8 cellular contexts compared by ENCODE assay signal in the genomic region with DNA sequence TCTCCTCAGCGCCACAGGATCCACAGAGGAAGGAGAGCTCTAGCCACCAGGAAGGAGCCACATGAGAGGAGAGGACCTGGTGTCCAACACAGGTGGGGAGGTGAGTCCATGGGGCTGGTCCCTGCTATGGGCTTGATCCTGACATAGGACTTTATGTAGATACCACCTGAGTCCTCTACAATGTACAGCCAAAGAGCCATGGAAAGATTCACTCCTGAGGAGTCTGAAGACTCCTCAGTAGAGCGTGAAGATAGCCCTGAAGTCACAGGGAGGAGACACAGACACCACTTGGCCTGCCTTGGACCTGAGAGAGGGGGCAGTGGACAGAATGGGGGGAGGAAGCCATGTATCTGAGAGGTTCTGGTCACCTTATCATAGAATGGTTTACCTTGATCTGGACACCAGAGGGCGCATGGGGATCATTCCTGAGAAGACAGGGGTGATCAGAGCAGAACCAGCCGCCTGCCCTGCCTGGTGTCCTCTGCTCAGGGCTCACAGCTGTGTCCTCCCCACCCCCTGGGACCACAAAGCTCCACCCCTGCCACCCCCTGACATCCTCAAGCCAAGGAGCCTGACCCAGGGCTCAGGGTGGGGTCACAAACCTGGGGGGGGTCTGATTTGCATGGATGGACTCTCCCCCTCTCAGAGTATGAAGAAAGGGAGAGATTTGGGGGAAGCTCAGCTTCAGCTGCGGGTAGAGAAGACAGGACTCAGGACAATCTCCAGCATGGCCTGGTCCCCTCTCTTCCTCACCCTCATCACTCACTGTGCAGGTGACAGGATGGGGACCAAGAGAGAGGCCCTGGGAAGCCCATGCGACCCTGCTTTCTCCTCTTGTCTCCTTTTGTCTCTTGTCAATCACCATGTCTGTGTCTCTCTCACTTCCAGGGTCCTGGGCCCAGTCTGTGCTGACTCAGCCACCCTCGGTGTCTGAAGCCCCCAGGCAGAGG.
DNase-seq lines count a peak whose midpoint lies in the region; ATAC-seq and TF ChIP-seq lines count a peak whose summit lies in the region.

No MANE protein-coding gene starts in this region.

- intact Hi-C loops in CD4-positive, alpha-beta memory T cell (cut with micrococcal nuclease): loop anchor here (5.0 kb wide), 1 partner anchor 224 kb away; no protein-coding TSS in a partner anchor
- intact Hi-C loops in testis (cut with DNase I; ENCODE audit: low total_unique reads): no loop called here

- H3K9me3 ChIP-seq in CD4-positive, alpha-beta memory T cell (ENCODE audit: control insufficient read depth in 1 of 2, low read length in 2 of 2): no peaks in the 10 kb centered on the region
- H3K9me3 ChIP-seq in HEK293 (ENCODE audit: control insufficient read depth, insufficient read depth, low read depth, low read length): no peaks in the 10 kb centered on the region
- no peaks in the 10 kb centered on the region for H3K9me3 ChIP-seq in testis

- no peak overlapping the region for H3K4me3 Mint-ChIP-seq in CD4-positive, alpha-beta memory T cell
- H3K4me3 Mint-ChIP-seq in natural killer cell treated with Interleukin-12 subunit alpha and Interleukin-12 subunit beta and Interleukin-15 and Interleukin-18, amount 100 ng/mL, for 72 hours: no peak overlapping the region

- peaks cover 0 to 12% of the 10 kb centered on the region in 2 donors for H3K27me3 Mint-ChIP-seq in CD4-positive, alpha-beta memory T cell
- H3K27me3 Mint-ChIP-seq in natural killer cell treated with Interleukin-12 subunit alpha and Interleukin-12 subunit beta and Interleukin-15 and Interleukin-18, amount 100 ng/mL, for 72 hours: peaks cover 25 to 35% of the 10 kb centered on the region in 2 donors

- ATAC-seq in natural killer cell treated with Interleukin-12 subunit alpha and Interleukin-12 subunit beta and Interleukin-15 and Interleukin-18, amount 100 ng/mL, for 72 hours: peak; percentile 64 to 79
- no peak for ATAC-seq in GM18873 (IDR thresholded peaks at IDR 0.05; ENCODE audit: low FRiP score, unreplicated experiment)

- no peaks in the 10 kb centered on the region for H3K36me3 ChIP-seq in CD4-positive, alpha-beta memory T cell (ENCODE audit: insufficient read depth, low read length)
- H3K36me3 ChIP-seq in HEK293 (ENCODE audit: control insufficient read depth in 2 of 2, insufficient read depth in 1 of 2, low read length in 2 of 2) (no peaks in the 10 kb centered on the region), testis (ENCODE audit: low read depth, missing control alignments) (no peaks in the 10 kb centered on the region)

- POLR2A ChIA-PET in CD4-positive, alpha-beta memory T cell (lab: Charles Lee; ENCODE audit: partially characterized antibody): interaction anchor here (0.6 kb wide), 1 partner anchor 48 kb away, joined by 3 read pairs; no protein-coding TSS in a partner anchor
- POLR2A ChIA-PET in HEK293 (lab: Yijun Ruan, JAX): no interaction called here

- WGBS in testis, 2 donors: 69 to 71% methylated on average over 7 of the region's 7 CpGs

- no peak overlapping the region for H3K27ac ChIP-seq in CD4-positive, alpha-beta memory T cell (ENCODE audit: low read depth, low read length)
- H3K27ac ChIP-seq in HEK293 (ENCODE audit: extremely low read depth, low read depth, low read length) (no peak overlapping the region), testis (no peak overlapping the region)

- TF ChIP-seq CTCF in HEK293 (tag by site-specific recombination; IDR thresholded peaks at IDR 0.05): 0 out of 2 replicates have a peak, but pooled peaks have one; percentile 34
- TF ChIP-seq CTCF in testis (IDR thresholded peaks at IDR 0.05): peak; percentile 42 to 65 (median 59)

- TF ChIP-seq POLR2A in erythroblast (IDR thresholded peaks at IDR 0.05; ENCODE audit: low read length) (no peak), testis (IDR thresholded peaks at IDR 0.05) (no peak)

- no peak overlapping the region for H3K27ac Mint-ChIP-seq in CD4-positive, alpha-beta memory T cell
- no peak overlapping the region for H3K27ac Mint-ChIP-seq in natural killer cell treated with Interleukin-12 subunit alpha and Interleukin-12 subunit beta and Interleukin-15 and Interleukin-18, amount 100 ng/mL, for 72 hours

- H3K36me3 Mint-ChIP-seq in CD4-positive, alpha-beta memory T cell: no peaks in the 10 kb centered on the region
- no peaks in the 10 kb centered on the region for H3K36me3 Mint-ChIP-seq in natural killer cell treated with Interleukin-12 subunit alpha and Interleukin-12 subunit beta and Interleukin-15 and Interleukin-18, amount 100 ng/mL, for 72 hours

- CTCF ChIA-PET in CD4-positive, alpha-beta memory T cell (lab: Charles Lee; ENCODE audit: partially characterized antibody): interaction anchor here (0.7 to 3.6 kb wide), 5 partner anchors 9 to 145 kb away, joined by 3 to 19 read pairs (median 4); no protein-coding TSS in a partner anchor
- CTCF ChIA-PET in HEK293 (lab: Yijun Ruan, JAX): interaction anchor here (0.5 to 4.6 kb wide), 38 partner anchors 8 to 594 kb away, joined by 3 to 42 read pairs (median 4); no protein-coding TSS in a partner anchor

- H3K27me3 ChIP-seq in CD4-positive, alpha-beta memory T cell (ENCODE audit: insufficient read depth, low read length): no peaks in the 10 kb centered on the region
- no peaks in the 10 kb centered on the region for H3K27me3 ChIP-seq in testis

- no peaks in the 10 kb centered on the region for H3K4me1 ChIP-seq in CD4-positive, alpha-beta memory T cell (ENCODE audit: insufficient read depth, low read length)
- H3K4me1 ChIP-seq in HEK293 (ENCODE audit: control insufficient read depth, insufficient read depth, low read length) (no peaks in the 10 kb centered on the region), testis (peaks cover 25% of the 10 kb centered on the region)

- DNase-seq in CD4-positive, alpha-beta memory T cell: peak; percentile 23 to 39 (median 35)
- DNase-seq in NCI-H774 (lab: John Stamatoyannopoulos, UW) (peak; percentile 26), erythroblast (lab: John Stamatoyannopoulos, UW) (peak; percentile 33 to 64), testis (peak; percentile 87)
- DNase-seq in activated CD8-positive, alpha-beta memory T cell treated with anti-CD3 and anti-CD28 coated beads for 4 hours (ENCODE audit: low read depth in 2 of 2): peak; percentile 18 to 20
- peak; percentile 74 for DNase-seq in natural killer cell treated with Interleukin-12 subunit alpha and Interleukin-12 subunit beta and Interleukin-15 and Interleukin-18, amount 100 ng/mL, for 72 hours (ENCODE audit: low spot score)

- no peaks in the 10 kb centered on the region for H3K4me1 Mint-ChIP-seq in CD4-positive, alpha-beta memory T cell
- H3K4me1 Mint-ChIP-seq in natural killer cell treated with Interleukin-12 subunit alpha and Interleukin-12 subunit beta and Interleukin-15 and Interleukin-18, amount 100 ng/mL, for 72 hours (ENCODE audit: low read depth in 2 of 2): no peaks in the 10 kb centered on the region

- H3K4me3 ChIP-seq in CD4-positive, alpha-beta memory T cell (ENCODE audit: low read length in 2 of 2): no peak overlapping the region
- no peak overlapping the region for H3K4me3 ChIP-seq in HEK293 (ENCODE audit: low read depth, low read length)
- H3K4me3 ChIP-seq in testis: no peak overlapping the region

- H3K9me3 Mint-ChIP-seq in CD4-positive, alpha-beta memory T cell: no peaks in the 10 kb centered on the region
- no peaks in the 10 kb centered on the region for H3K9me3 Mint-ChIP-seq in natural killer cell treated with Interleukin-12 subunit alpha and Interleukin-12 subunit beta and Interleukin-15 and Interleukin-18, amount 100 ng/mL, for 72 hours

TF ChIP-seq in HEK293, 187 proteins besides CTCF, POLR2A, EP300 and RAD21:
- TF ChIP-seq ZNF654 (tag by site-specific recombination; IDR thresholded peaks at IDR 0.05; ENCODE audit: low read depth) (peak; percentile 64), ZNF426 (tag by site-specific recombination; IDR thresholded peaks at IDR 0.05) (no peak)
- TF ChIP-seq, protein P1, sequence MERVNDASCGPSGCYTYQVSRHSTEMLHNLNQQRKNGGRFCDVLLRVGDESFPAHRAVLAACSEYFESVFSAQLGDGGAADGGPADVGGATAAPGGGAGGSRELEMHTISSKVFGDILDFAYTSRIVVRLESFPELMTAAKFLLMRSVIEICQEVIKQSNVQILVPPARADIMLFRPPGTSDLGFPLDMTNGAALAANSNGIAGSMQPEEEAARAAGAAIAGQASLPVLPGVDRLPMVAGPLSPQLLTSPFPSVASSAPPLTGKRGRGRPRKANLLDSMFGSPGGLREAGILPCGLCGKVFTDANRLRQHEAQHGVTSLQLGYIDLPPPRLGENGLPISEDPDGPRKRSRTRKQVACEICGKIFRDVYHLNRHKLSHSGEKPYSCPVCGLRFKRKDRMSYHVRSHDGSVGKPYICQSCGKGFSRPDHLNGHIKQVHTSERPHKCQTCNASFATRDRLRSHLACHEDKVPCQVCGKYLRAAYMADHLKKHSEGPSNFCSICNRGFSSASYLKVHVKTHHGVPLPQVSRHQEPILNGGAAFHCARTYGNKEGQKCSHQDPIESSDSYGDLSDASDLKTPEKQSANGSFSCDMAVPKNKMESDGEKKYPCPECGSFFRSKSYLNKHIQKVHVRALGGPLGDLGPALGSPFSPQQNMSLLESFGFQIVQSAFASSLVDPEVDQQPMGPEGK (tag by site-specific recombination; IDR thresholded peaks at IDR 0.05): 0 out of 2 replicates have a peak, but pooled peaks have one; percentile 8

Comparison
In these comparisons a context has a peak if more than half of its experiments do, and no peak if none do; other contexts are left out.
1. DNase-seq: peak in every context shown above with its lines; median percentile 87 in testis; 74 in natural killer cell treated with Interleukin-12 subunit alpha and Interleukin-12 subunit beta and Interleukin-15 and Interleukin-18, amount 100 ng/mL, for 72 hours; 48 in erythroblast; 35 in CD4-positive, alpha-beta memory T cell; 26 in NCI-H774; 19 in activated CD8-positive, alpha-beta memory T cell treated with anti-CD3 and anti-CD28 coated beads for 4 hours.